In the genomic region with DNA sequence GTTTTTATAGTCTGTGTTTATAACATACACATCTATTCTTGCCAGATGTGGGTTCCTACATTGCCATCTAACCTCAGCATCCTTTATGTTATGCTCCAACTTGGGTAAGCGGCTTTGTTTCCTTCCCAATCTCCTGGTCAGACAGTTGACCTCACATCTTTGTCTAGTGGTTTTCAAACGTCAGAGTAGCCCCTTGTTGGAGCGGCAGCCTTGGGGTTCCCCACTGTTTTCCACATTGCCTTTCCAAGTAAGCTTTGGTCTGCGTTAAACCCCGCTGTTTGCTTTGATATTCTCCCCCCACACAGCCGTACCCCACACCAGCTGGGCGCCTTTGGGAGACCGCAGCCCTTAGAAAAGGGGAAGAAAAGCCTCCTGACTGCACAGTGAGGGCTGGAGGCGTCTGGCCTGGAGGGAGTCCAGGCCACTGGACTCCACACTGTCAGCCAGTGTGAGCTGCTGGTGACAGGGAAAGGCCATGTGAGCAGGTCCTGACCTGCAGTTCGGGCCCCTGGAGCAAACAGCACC, we compare ENCODE assay signal across 8 cellular contexts.
A peak's percentile ranks its signal among the peaks of the same experiment; 100 is the strongest.
DNase-seq lines count a peak whose midpoint lies in the region; ATAC-seq and TF ChIP-seq lines count a peak whose summit lies in the region.

No MANE protein-coding gene starts in this region.

- H3K9ac ChIP-seq in SK-N-SH: no peak overlapping the region

- H2AFZ ChIP-seq in SK-N-SH (ENCODE audit: low read depth): no peak overlapping the region

- POLR2A ChIA-PET in SK-N-SH (lab: Yijun Ruan, JAX): no interaction called here

- no peaks in the 10 kb centered on the region for H3K79me2 ChIP-seq in SK-N-SH (ENCODE audit: insufficient read depth)

- peaks cover 9 to 11% of the 10 kb centered on the region in 2 experiments for H3K36me3 ChIP-seq in SK-N-SH (replicated peaks in 1 of 2; ENCODE audit: control insufficient read depth in 1 of 2, insufficient read depth in 2 of 2, low read length in 1 of 2)

- H3K4me2 ChIP-seq in SK-N-SH: no peak overlapping the region

- H3K9me3 ChIP-seq in SK-N-SH: peaks cover 7% of the 10 kb centered on the region; the same call in 1 of the 2 replicates

- no peak for DNase-seq in SK-N-SH
- DNase-seq in activated naive CD8-positive, alpha-beta T cell treated with anti-CD3 and anti-CD28 coated beads for 36 hours: peak; percentile 8
- DNase-seq in hypothalamus (lab: John Stamatoyannopoulos, UW): peak in 31 of 51 donors; percentile 8 to 58 (median 27)
- no peak for DNase-seq in stimulated activated naive CD8-positive, alpha-beta T cell treated with anti-CD3 and anti-CD28 coated beads, Interleukin-15, amount 100 ng/mL, for 72 hours
- DNase-seq in A172 (ENCODE audit: low spot score): no peak
- DNase-seq in COR-L47 (lab: John Stamatoyannopoulos, UW): no peak

- peaks cover 4% of the 10 kb centered on the region for H3K27me3 Mint-ChIP-seq in activated naive CD8-positive, alpha-beta T cell treated with anti-CD3 and anti-CD28 coated beads for 36 hours
- H3K27me3 Mint-ChIP-seq in stimulated activated naive CD8-positive, alpha-beta T cell treated with anti-CD3 and anti-CD28 coated beads, Interleukin-15, amount 100 ng/mL, for 72 hours: peaks cover 13% of the 10 kb centered on the region

- no peaks in the 10 kb centered on the region for H3K27me3 ChIP-seq in SK-N-SH (ENCODE audit: insufficient read depth)

- no peaks in the 10 kb centered on the region; a peak in 1 of 4 replicates for H3K4me1 ChIP-seq in SK-N-SH (ENCODE audit: control insufficient read depth in 1 of 2, insufficient read depth in 2 of 2, low read depth in 1 of 2, low read length in 1 of 2)

- CTCF ChIA-PET in SK-N-SH (lab: Yijun Ruan, JAX): interaction anchor here (1.8 to 6.6 kb wide), 4 partner anchors 9 to 316 kb away, joined by 6 to 59 read pairs (median 17); no protein-coding TSS in a partner anchor

- peaks cover 19% of the 10 kb centered on the region for H3K36me3 Mint-ChIP-seq in activated naive CD8-positive, alpha-beta T cell treated with anti-CD3 and anti-CD28 coated beads for 36 hours

- peak; percentile 14; the same call in 1 of the 3 replicates for ATAC-seq in SK-N-SH treated with all-trans-retinoic acid at 6 μM for 48 hours
- ATAC-seq in stimulated activated naive CD8-positive, alpha-beta T cell treated with anti-CD3 and anti-CD28 coated beads, Interleukin-15, amount 100 ng/mL, for 72 hours: peak; percentile 51
- ATAC-seq in HG03045 (IDR thresholded peaks at IDR 0.05; ENCODE audit: unreplicated experiment): no peak

- no peak for TF ChIP-seq CTCF in SK-N-SH (IDR thresholded peaks at IDR 0.05)

- no peak overlapping the region for H3K4me3 Mint-ChIP-seq in activated naive CD8-positive, alpha-beta T cell treated with anti-CD3 and anti-CD28 coated beads for 36 hours
- H3K4me3 Mint-ChIP-seq in stimulated activated naive CD8-positive, alpha-beta T cell treated with anti-CD3 and anti-CD28 coated beads, Interleukin-15, amount 100 ng/mL, for 72 hours: peak overlapping the region; percentile 33 to 64

- H3K9me3 Mint-ChIP-seq in activated naive CD8-positive, alpha-beta T cell treated with anti-CD3 and anti-CD28 coated beads for 36 hours: peaks cover 4% of the 10 kb centered on the region
- H3K9me3 Mint-ChIP-seq in stimulated activated naive CD8-positive, alpha-beta T cell treated with anti-CD3 and anti-CD28 coated beads, Interleukin-15, amount 100 ng/mL, for 72 hours: no peaks in the 10 kb centered on the region

- H3K27ac Mint-ChIP-seq in activated naive CD8-positive, alpha-beta T cell treated with anti-CD3 and anti-CD28 coated beads for 36 hours: peak overlapping the region; percentile 80
- H3K27ac Mint-ChIP-seq in stimulated activated naive CD8-positive, alpha-beta T cell treated with anti-CD3 and anti-CD28 coated beads, Interleukin-15, amount 100 ng/mL, for 72 hours: peak overlapping the region; percentile 36 to 79

- no peaks in the 10 kb centered on the region for H4K20me1 ChIP-seq in SK-N-SH (ENCODE audit: insufficient read depth)

- H3K4me1 Mint-ChIP-seq in activated naive CD8-positive, alpha-beta T cell treated with anti-CD3 and anti-CD28 coated beads for 36 hours: peaks cover 25% of the 10 kb centered on the region
- peaks cover 57% of the 10 kb centered on the region for H3K4me1 Mint-ChIP-seq in stimulated activated naive CD8-positive, alpha-beta T cell treated with anti-CD3 and anti-CD28 coated beads, Interleukin-15, amount 100 ng/mL, for 72 hours

- no peak for TF ChIP-seq RAD21 in SK-N-SH (IDR thresholded peaks at IDR 0.05; ENCODE audit: low read length)

- no peaks in the 10 kb centered on the region for H3K9me2 ChIP-seq in SK-N-SH

- WGBS in SK-N-SH (ENCODE audit: low lambda C conversion rate): 95% methylated on average over 10 of the region's 10 CpGs

- H3K4me3 ChIP-seq in SK-N-SH (ENCODE audit: low read depth in 2 of 2, low read length in 1 of 2): no peak overlapping the region

- TF ChIP-seq EP300 in SK-N-SH (IDR thresholded peaks at IDR 0.05; ENCODE audit: borderline replicate concordance in 1 of 2, low read depth in 1 of 2, low read length in 1 of 2): no peak

- H3F3A ChIP-seq in SK-N-SH (replicated peaks; ENCODE audit: insufficient read depth): no peaks in the 10 kb centered on the region

- no peak overlapping the region for H3K27ac ChIP-seq in SK-N-SH (ENCODE audit: low read depth in 2 of 2, low read length in 1 of 2)

TF ChIP-seq in SK-N-SH treated with all-trans-retinoic acid at 6 μM for 48 hours, 23 proteins besides CTCF, POLR2A, EP300 and RAD21 (continues in another document):
- no peak for TF ChIP-seq ZNF70 (CRISPR knock-in tag; IDR thresholded peaks at IDR 0.05)
- TF ChIP-seq SNAI2 (CRISPR knock-in tag; IDR thresholded peaks at IDR 0.05): no peak
- TF ChIP-seq, protein P1, sequence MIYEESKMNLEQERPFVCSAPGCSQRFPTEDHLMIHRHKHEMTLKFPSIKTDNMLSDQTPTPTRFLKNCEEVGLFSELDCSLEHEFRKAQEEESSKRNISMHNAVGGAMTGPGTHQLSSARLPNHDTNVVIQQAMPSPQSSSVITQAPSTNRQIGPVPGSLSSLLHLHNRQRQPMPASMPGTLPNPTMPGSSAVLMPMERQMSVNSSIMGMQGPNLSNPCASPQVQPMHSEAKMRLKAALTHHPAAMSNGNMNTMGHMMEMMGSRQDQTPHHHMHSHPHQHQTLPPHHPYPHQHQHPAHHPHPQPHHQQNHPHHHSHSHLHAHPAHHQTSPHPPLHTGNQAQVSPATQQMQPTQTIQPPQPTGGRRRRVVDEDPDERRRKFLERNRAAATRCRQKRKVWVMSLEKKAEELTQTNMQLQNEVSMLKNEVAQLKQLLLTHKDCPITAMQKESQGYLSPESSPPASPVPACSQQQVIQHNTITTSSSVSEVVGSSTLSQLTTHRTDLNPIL (CRISPR knock-in tag; IDR thresholded peaks at IDR 0.05; ENCODE audit: low read depth): no peak
- no peak for TF ChIP-seq OSR1 (CRISPR knock-in tag; IDR thresholded peaks at IDR 0.05)
- TF ChIP-seq ZNF8 (CRISPR knock-in tag; IDR thresholded peaks at IDR 0.05): no peak
- no peak for TF ChIP-seq ZC3H10 (CRISPR knock-in tag; IDR thresholded peaks at IDR 0.05)
- no peak for TF ChIP-seq PPARA (CRISPR knock-in tag; IDR thresholded peaks at IDR 0.05; ENCODE audit: borderline replicate concordance)
- TF ChIP-seq CSDC2 (CRISPR knock-in tag; IDR thresholded peaks at IDR 0.05): no peak
- no peak for TF ChIP-seq RARB (CRISPR knock-in tag; IDR thresholded peaks at IDR 0.05)
- no peak for TF ChIP-seq ZFP30 (CRISPR knock-in tag; IDR thresholded peaks at IDR 0.05)

TF ChIP-seq in SK-N-SH, 30 proteins besides CTCF, POLR2A, EP300 and RAD21:
- TF ChIP-seq MAX (IDR thresholded peaks at IDR 0.05; ENCODE audit: low read depth) (no peak), RCOR1 (IDR thresholded peaks at IDR 0.05; ENCODE audit: low read length) (no peak), ZBTB33 (IDR thresholded peaks at IDR 0.05; ENCODE audit: borderline replicate concordance, low read depth) (no peak), CHD2 (IDR thresholded peaks at IDR 0.05; ENCODE audit: low read length, partially characterized antibody) (no peak), GABPA (IDR thresholded peaks at IDR 0.05; ENCODE audit: low read depth) (no peak), GATA2 (CRISPR knock-in tag; IDR thresholded peaks at IDR 0.05) (no peak)
- TF ChIP-seq, protein P2, sequence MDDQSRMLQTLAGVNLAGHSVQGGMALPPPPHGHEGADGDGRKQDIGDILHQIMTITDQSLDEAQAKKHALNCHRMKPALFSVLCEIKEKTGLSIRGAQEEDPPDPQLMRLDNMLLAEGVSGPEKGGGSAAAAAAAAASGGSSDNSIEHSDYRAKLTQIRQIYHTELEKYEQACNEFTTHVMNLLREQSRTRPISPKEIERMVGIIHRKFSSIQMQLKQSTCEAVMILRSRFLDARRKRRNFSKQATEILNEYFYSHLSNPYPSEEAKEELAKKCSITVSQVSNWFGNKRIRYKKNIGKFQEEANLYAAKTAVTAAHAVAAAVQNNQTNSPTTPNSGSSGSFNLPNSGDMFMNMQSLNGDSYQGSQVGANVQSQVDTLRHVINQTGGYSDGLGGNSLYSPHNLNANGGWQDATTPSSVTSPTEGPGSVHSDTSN (IDR thresholded peaks at IDR 0.05): no peak

Comparison
In these comparisons a context has a peak if more than half of its experiments do, and no peak if none do; other contexts are left out.
1. DNase-seq: peak in activated naive CD8-positive, alpha-beta T cell treated with anti-CD3 and anti-CD28 coated beads for 36 hours (single experiment) and hypothalamus (31 of 51); none in SK-N-SH (single experiment), stimulated activated naive CD8-positive, alpha-beta T cell treated with anti-CD3 and anti-CD28 coated beads, Interleukin-15, amount 100 ng/mL, for 72 hours (0 of 2), A172 (single experiment) and COR-L47 (single experiment).